ENCODE assay signal across 12 cellular contexts in genomic region chr2:85791704-85792565, GRCh38. TPM values are rescaled to one million over a fixed set of nuclear protein-coding genes. Genes with fewer than 3 reads are reported as not detected.
DNase-seq lines count a peak whose midpoint lies in the region; ATAC-seq, FAIRE-seq and TF ChIP-seq lines count a peak whose summit lies in the region.
"Had no signal": no experiment of that assay in that cellular context is flagged by ENCODE, and none has a peak within 500 bp of the region (broad histone marks: within the 10 kb centered on the region; RNA-seq: fewer than 3 reads in every experiment).

No MANE protein-coding gene starts in this region.

- no peak for TF ChIP-seq RAD21 in HepG2 (CRISPR knock-in tag; IDR thresholded peaks at IDR 0.05)

- CTCF ChIA-PET in HepG2 (lab: Yijun Ruan, JAX; ENCODE audit: low intra/inter-chr PET ratio, low total read pairs): no interaction called here

- DNase-seq in right lobe of liver: peak in 2 of 3 donors; percentile 37 to 40
- no peak for DNase-seq in HepG2 (ENCODE audit: low spot score)
- DNase-seq in fibroblast of the aortic adventitia (ENCODE audit: low read depth): peak; percentile 24
- peak; percentile 39 to 78 (median 52) for DNase-seq in ovary
- DNase-seq in aorta: peak; percentile 45 to 79
- DNase-seq in NCI-H1436 (lab: John Stamatoyannopoulos, UW): no peak
- DNase-seq in mesendoderm: no peak
- no peak for DNase-seq in HK-2 (ENCODE audit: unreplicated experiment)
- DNase-seq: activated CD4-positive, alpha-beta T cell treated with anti-CD3 and anti-CD28 coated beads for 36 hours; activated T-cell treated with anti-CD3 and anti-CD28 coated beads, Interleukin-2, amount 50 U/mL, for 72 hours; DND-41; left colon had no signal

- H3K9ac ChIP-seq in HepG2 (ENCODE audit: insufficient read depth, low read depth, low read length): no peak overlapping the region
- no peak overlapping the region for H3K9ac ChIP-seq in mesendoderm (ENCODE audit: low read length)

- TF ChIP-seq CTCF in right lobe of liver (IDR thresholded peaks at IDR 0.05) (no peak), HepG2 (CRISPR knock-in tag; IDR thresholded peaks at IDR 0.05) (no peak), fibroblast of the aortic adventitia (IDR thresholded peaks at IDR 0.05; ENCODE audit: insufficient read depth, low read length) (no peak), ovary (IDR thresholded peaks at IDR 0.05) (no peak)

- H3K9me3 ChIP-seq in right lobe of liver (no peaks in the 10 kb centered on the region), HepG2 (ENCODE audit: low read length) (no peaks in the 10 kb centered on the region), ovary (no peaks in the 10 kb centered on the region), aorta (ENCODE audit: control insufficient read depth, low read length) (no peaks in the 10 kb centered on the region)

- H3K79me2 ChIP-seq in HepG2 (ENCODE audit: insufficient read depth, low read length) (no peaks in the 10 kb centered on the region), mesendoderm (ENCODE audit: control insufficient read depth, insufficient read depth, low read length) (no peaks in the 10 kb centered on the region)

- H4K5ac ChIP-seq in mesendoderm (ENCODE audit: low read length): no peak overlapping the region

- no peak overlapping the region for H3K4me3 ChIP-seq in right lobe of liver
- H3K4me3 ChIP-seq in HepG2 (replicated peaks in 1 of 3; ENCODE audit: insufficient read depth in 1 of 3, low read depth in 2 of 3, low read length in 3 of 3): no peak overlapping the region
- no peak overlapping the region for H3K4me3 ChIP-seq in fibroblast of the aortic adventitia (ENCODE audit: low read depth, low read length)
- H3K4me3 ChIP-seq in ovary: no peak overlapping the region
- no peak overlapping the region for H3K4me3 ChIP-seq in aorta (ENCODE audit: low read length in 2 of 2)
- H3K4me3 ChIP-seq in mesendoderm (ENCODE audit: low read length): no peak overlapping the region

- no peak overlapping the region for H3K4me2 ChIP-seq in HepG2 (ENCODE audit: low read depth, low read length)
- no peak overlapping the region for H3K4me2 ChIP-seq in mesendoderm (ENCODE audit: low read length)

- no peak for FAIRE-seq in HepG2 (lab: Jason Lieb, UNC)

- H3K36me3 ChIP-seq in right lobe of liver: peaks cover 0 to 5% (median 0%) of the 10 kb centered on the region in 4 donors
- H3K36me3 ChIP-seq in HepG2 (replicated peaks in 1 of 2; ENCODE audit: control insufficient read depth in 1 of 2, insufficient read depth in 2 of 2, low read length in 2 of 2): no peaks in the 10 kb centered on the region
- H3K36me3 ChIP-seq in ovary: no peaks in the 10 kb centered on the region
- H3K36me3 ChIP-seq in aorta (ENCODE audit: control insufficient read depth in 1 of 2, insufficient read depth in 2 of 2, low read length in 1 of 2): peaks cover 3 to 4% of the 10 kb centered on the region in 2 donors
- H3K36me3 ChIP-seq in mesendoderm (ENCODE audit: control insufficient read depth, insufficient read depth, low read length): no peaks in the 10 kb centered on the region

- no peak overlapping the region for H2BK120ac ChIP-seq in mesendoderm (ENCODE audit: low read depth, low read length)

- H2BK15ac ChIP-seq in mesendoderm (replicated peaks; ENCODE audit: low read depth): no peak overlapping the region

- in situ Hi-C loops in HepG2 (cut with HindIII; ENCODE audit: extremely low pct_ligation_motif_present, low pct_unique_long_range_greater_than_20kb): no loop called here

- H2AK5ac ChIP-seq in mesendoderm (ENCODE audit: low read length): no peak overlapping the region

- H2AFZ ChIP-seq in HepG2 (ENCODE audit: low read length): no peak overlapping the region

- H2BK5ac ChIP-seq in mesendoderm (ENCODE audit: low read length): no peak overlapping the region

- POLR2A ChIA-PET in HepG2 (lab: Yijun Ruan, JAX): no interaction called here

- no peak overlapping the region for H3K18ac ChIP-seq in mesendoderm (ENCODE audit: low read length)

- BruUV-seq in HepG2 (replicated peaks; lab: Mats Ljungman, UMichigan): no TSS peak

- H3K27me3 ChIP-seq in right lobe of liver (no peaks in the 10 kb centered on the region), HepG2 (ENCODE audit: control insufficient read depth in 1 of 2, insufficient read depth in 2 of 2, low read length in 2 of 2) (no peaks in the 10 kb centered on the region; a peak in 1 of 5 replicates), ovary (no peaks in the 10 kb centered on the region), aorta (ENCODE audit: control insufficient read depth in 1 of 2, insufficient read depth in 2 of 2, low read length in 1 of 2) (no peaks in the 10 kb centered on the region), mesendoderm (ENCODE audit: insufficient read depth, low read length, poor library complexity) (no peaks in the 10 kb centered on the region)

- no peak overlapping the region for H4K8ac ChIP-seq in mesendoderm (ENCODE audit: low read depth, low read length)

- WGBS in right lobe of liver (ENCODE audit: insufficient coverage, low coverage, low lambda C conversion rate, missing lambda C conversion rate): 85% methylated on average over 13 of the region's 22 CpGs
- WGBS in HepG2 (ENCODE audit: low lambda C conversion rate): 86% methylated on average over 22 of the region's 22 CpGs
- WGBS in ovary, 3 donors: 43 to 58% (median 53%) methylated on average over 22 of the region's 22 CpGs
- 39 to 40% methylated on average over 22 of the region's 22 CpGs for WGBS in aorta, 2 donors
- WGBS in mesendoderm (ENCODE audit: extremely low coverage, insufficient coverage, low lambda C conversion rate): no CpG with 5 or more reads among the region's 22 CpGs

- no peaks in the 10 kb centered on the region for H4K20me1 ChIP-seq in HepG2 (ENCODE audit: insufficient read depth, low read length)

- no peak overlapping the region for H3K27ac ChIP-seq in right lobe of liver
- no peak overlapping the region for H3K27ac ChIP-seq in HepG2 (ENCODE audit: extremely low read length, insufficient read depth, low read length)
- peak overlapping the region in 1 of 2 donors; percentile 41 for H3K27ac ChIP-seq in ovary
- peak overlapping the region; percentile 34 to 73 for H3K27ac ChIP-seq in aorta (ENCODE audit: low read depth in 1 of 2, low read length in 2 of 2)
- H3K27ac ChIP-seq in mesendoderm (ENCODE audit: low read depth, low read length): no peak overlapping the region

- no peaks in the 10 kb centered on the region for H3K79me1 ChIP-seq in mesendoderm (ENCODE audit: low read length)

- no peak overlapping the region for H3K56ac ChIP-seq in mesendoderm (ENCODE audit: low read length)

- intact Hi-C loops in right lobe of liver (cut with DNase I) (no loop called here), HepG2 (cut with micrococcal nuclease; ENCODE audit: unreplicated experiment) (no loop called here), ovary (cut with DNase I) (no loop called here), aorta (cut with DNase I) (loop anchor here in 1 of 2 donors (2.0 to 10.0 kb wide), 3 partner anchors 19 to 147 kb away; partner anchors contain the start of gene ATOH8)

- peaks cover 0 to 55% (median 18%) of the 10 kb centered on the region in 4 donors for H3K4me1 ChIP-seq in right lobe of liver
- H3K4me1 ChIP-seq in HepG2 (ENCODE audit: insufficient read depth, low read length): peaks cover 65% of the 10 kb centered on the region
- peaks cover 40% of the 10 kb centered on the region for H3K4me1 ChIP-seq in ovary (ENCODE audit: insufficient read depth)
- peaks cover 0 to 3% of the 10 kb centered on the region in 2 donors for H3K4me1 ChIP-seq in aorta (ENCODE audit: control insufficient read depth in 1 of 2, insufficient read depth in 2 of 2, low read length in 2 of 2)
- no peaks in the 10 kb centered on the region for H3K4me1 ChIP-seq in mesendoderm (ENCODE audit: control insufficient read depth, low read depth, low read length)

- TF ChIP-seq EP300 in HepG2 (IDR thresholded peaks at IDR 0.05; ENCODE audit: low read depth in 2 of 2, low read length in 2 of 2) (no peak), HepG2 (CRISPR knock-in tag; IDR thresholded peaks at IDR 0.05; ENCODE audit: borderline replicate concordance) (no peak), ovary (IDR thresholded peaks at IDR 0.05) (no peak)

- TF ChIP-seq POLR2A in right lobe of liver (IDR thresholded peaks at IDR 0.05) (no peak), HepG2 (IDR thresholded peaks at IDR 0.05; ENCODE audit: insufficient read depth in 1 of 2, low read depth in 2 of 2, low read length in 2 of 2) (no peak), ovary (IDR thresholded peaks at IDR 0.05) (no peak)

- no peak overlapping the region for H3K4ac ChIP-seq in mesendoderm (ENCODE audit: low read depth, low read length)

- no peak overlapping the region for H3K23ac ChIP-seq in mesendoderm (ENCODE audit: low read length)

- ATAC-seq in right lobe of liver (no peak), HepG2 (no peak), aorta (ENCODE audit: low FRiP score) (no peak)
- ATAC-seq: activated CD4-positive, alpha-beta T cell treated with anti-CD3 and anti-CD28 coated beads for 36 hours; activated T-cell treated with anti-CD3 and anti-CD28 coated beads, Interleukin-2, amount 50 U/mL, for 72 hours; left colon had no signal

RNA-seq across cellular contexts. Expression of gene ATOH8, which starts 38.1 kb away (rescaled TPM):
- total RNA-seq in right lobe of liver (10 to 100 TPM in 4 of 6 experiments, 1 to 10 TPM in 2; 5.3 to 78.0 (median 46.2) TPM), HepG2 (2016; rRNA removed; fragmentation: Illumina TruSeq; extraction: Trizol) (0.11 and 0.13 TPM in 2 replicates), fibroblast of the aortic adventitia (ENCODE audit: low replicate concordance) (17.0 and 22.0 TPM in 2 replicates), ovary (10 to 100 TPM; 10.7 to 37.7 (median 29.6) TPM), aorta (10 to 100 TPM; 56.7 to 68.5 TPM)
- total RNA-seq in HepG2 (2016; cell fraction: cytosol; rRNA removed; fragmentation: Illumina TruSeq; extraction: Trizol; ENCODE audit: low read depth): 0.10 TPM in 1 of 2 replicates, not detected in the other
- total RNA-seq in HepG2 (2016; cell fraction: insoluble cytoplasmic fraction; rRNA removed; fragmentation: Illumina TruSeq; extraction: Trizol): 0.13 and 0.21 TPM in 2 replicates
- total RNA-seq in HepG2 (2016; cell fraction: membrane; rRNA removed; fragmentation: Illumina TruSeq; extraction: Trizol): 0.12 and 0.21 TPM in 2 replicates
- 0.34 and 0.38 TPM in 2 replicates for total RNA-seq in HepG2 (2016; cell fraction: nucleus; rRNA removed; fragmentation: Illumina TruSeq; extraction: Trizol)
- polyA plus RNA-seq in HepG2 (2011; rRNA removed) (0.22 and 0.61 TPM in 2 replicates), ovary (10 to 100 TPM in 1 of 2 donors, 1 to 10 TPM in 1; 9.4 to 37.3 TPM), aorta (10 to 100 TPM; 51.5 to 78.8 TPM)
- polyA plus RNA-seq in HepG2 (2011; cell fraction: cytosol; rRNA removed): 0.23 and 0.62 TPM in 2 replicates
- polyA plus RNA-seq in HepG2 (2011; cell fraction: nucleus; rRNA removed): 0.55 and 0.88 TPM in 2 replicates
- 0.13 TPM in 1 of 2 replicates, not detected in the other for polyA plus RNA-seq in HepG2 (2012)
- not detected in 2 replicates for polyA plus RNA-seq in HepG2 (2016; cell fraction: cytosol; fragmentation: Illumina TruSeq; extraction: Trizol; ENCODE audit: low read depth)
- polyA plus RNA-seq in HepG2 (2016; cell fraction: insoluble cytoplasmic fraction; fragmentation: Illumina TruSeq; extraction: Trizol; ENCODE audit: low read depth): 0.11 and 0.14 TPM in 2 replicates
- polyA plus RNA-seq in HepG2 (2016; cell fraction: membrane; fragmentation: Illumina TruSeq; extraction: Trizol; ENCODE audit: low read depth): 0.13 TPM in 1 of 2 replicates, not detected in the other
- 0.15 and 0.25 TPM in 2 replicates for polyA plus RNA-seq in HepG2 (2016; cell fraction: nucleus; fragmentation: Illumina TruSeq; extraction: Trizol; ENCODE audit: insufficient read depth, low read depth)
- polyA minus RNA-seq in HepG2 (2011; rRNA and poly(A)+ RNA removed; ENCODE audit: low replicate concordance): 1.6 and 10.7 TPM in 2 replicates
- 0.44 TPM in 1 of 2 replicates, not detected in the other for polyA minus RNA-seq in HepG2 (2011; cell fraction: cytosol; rRNA and poly(A)+ RNA removed)
- 0.62 and 1.4 TPM in 2 replicates for polyA minus RNA-seq in HepG2 (2011; cell fraction: nucleus; rRNA and poly(A)+ RNA removed)
- 0.37 TPM for polyA plus RNA-seq in mesendoderm (2013, experiment 1 of 2)
- 0.39 TPM for polyA plus RNA-seq in mesendoderm (2013, experiment 2 of 2)
- total RNA-seq: activated CD4-positive, alpha-beta T cell treated with anti-CD3 and anti-CD28 coated beads for 36 hours; activated T-cell treated with anti-CD3 and anti-CD28 coated beads, Interleukin-2, amount 50 U/mL, for 72 hours had no signal

Comparison
In these comparisons a context has a peak if more than half of its experiments do, and no peak if none do; other contexts are left out.
1. DNase-seq: peak in right lobe of liver (2 of 3), fibroblast of the aortic adventitia (single experiment), ovary (5 of 5) and aorta (2 of 2); none in HepG2 (single experiment), NCI-H1436 (single experiment), mesendoderm (single experiment) and HK-2 (single experiment).
2. RNA of gene ATOH8, which starts 38.1 kb away (total RNA-seq): 56.7 to 68.5 TPM in aorta, 5.3 to 78.0 TPM in right lobe of liver, 10.7 to 37.7 TPM in ovary and 17.0 to 22.0 TPM in fibroblast of the aortic adventitia; 0.10 to 0.38 TPM in HepG2; every median in the first group is over 4 times any median in the second.
3. H3K27ac ChIP-seq: peak in aorta (2 of 2); none in right lobe of liver (0 of 3), HepG2 (single experiment) and mesendoderm (single experiment).